ENCODE assay signal across 25 cellular contexts in the genomic region with DNA sequence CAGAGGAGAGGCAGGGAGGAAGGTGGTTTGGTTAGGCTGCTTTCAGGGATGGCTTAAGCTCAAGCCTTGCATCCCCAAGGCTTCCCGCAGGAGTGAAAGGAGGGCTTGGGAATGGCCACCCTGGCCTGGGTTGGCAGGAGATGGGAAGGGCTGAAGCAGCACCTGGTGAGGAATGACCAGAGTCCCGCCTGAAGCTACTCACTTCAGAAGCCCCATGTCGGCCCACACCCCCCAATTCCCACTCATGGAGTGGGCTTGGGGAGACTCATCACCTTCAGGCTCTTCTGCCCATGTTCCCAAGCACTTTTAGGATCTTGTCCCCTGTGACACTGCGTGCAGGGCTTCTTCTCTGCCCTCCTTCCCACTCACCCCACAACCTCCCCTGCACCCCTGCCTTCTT. TPM values are rescaled to one million over a fixed set of nuclear protein-coding genes. Genes with fewer than 3 reads are reported as not detected.
DNase-seq lines count a peak whose midpoint lies in the region; ATAC-seq, FAIRE-seq and TF ChIP-seq lines count a peak whose summit lies in the region.
"Had no signal": no experiment of that assay in that cellular context is flagged by ENCODE, and none has a peak within 500 bp of the region (broad histone marks: within the 10 kb centered on the region; RNA-seq: fewer than 3 reads in every experiment).

No MANE protein-coding gene starts in this region.

- no peak for FAIRE-seq in HTR-8/SVneo (lab: Jason Lieb, UNC)
- FAIRE-seq: A549, D721Med, GM12878, H54 had no signal

- H3K4me1 ChIP-seq in neural progenitor cell: no peaks in the 10 kb centered on the region
- H3K4me1 ChIP-seq: BE2C, HAP-1 had no signal

- DNase-seq in activated CD8-positive, alpha-beta memory T cell treated with anti-CD3 and anti-CD28 coated beads for 24 hours: peak; percentile 43
- DNase-seq in activated CD8-positive, alpha-beta memory T cell treated with anti-CD3 and anti-CD28 coated beads, Interleukin-2, amount 10 ng/mL, durations not matched to agents 7 days and 5 days: no peak
- DNase-seq in islet precursor cell (peak; percentile 38), type B pancreatic cell (ENCODE audit: extremely low spot score, unreplicated experiment) (peak; percentile 57), HTR-8/SVneo (ENCODE audit: insufficient read length, low spot score) (no peak), neural progenitor cell (ENCODE audit: low spot score) (no peak)
- DNase-seq: 8988T; ACHN; AML-193; BE2C; CD4-positive, alpha-beta T cell; CD8-positive, alpha-beta memory T cell; DMS 273 treated with DMSO at 0.1 percent for 48 hours; DMS79; EL; GDM1; GOT3; HFFc6 had no signal

- no peak overlapping the region for H2AFZ ChIP-seq in neural progenitor cell (replicated peaks)

- H3K4me2 ChIP-seq in neural progenitor cell: no peak overlapping the region
- H3K4me2 ChIP-seq: A549; BLaER1 treated with 17β-estradiol and CSF1 and Interleukin-3, amounts not matched to agents 10 nM and 100 nM had no signal

- H3K4me1 Mint-ChIP-seq in activated CD8-positive, alpha-beta memory T cell treated with anti-CD3 and anti-CD28 coated beads, Interleukin-2, amount 10 ng/mL, durations not matched to agents 7 days and 5 days: peaks cover 10% of the 10 kb centered on the region
- H3K4me1 Mint-ChIP-seq in type B pancreatic cell (ENCODE audit: unreplicated experiment) (peaks cover 4% of the 10 kb centered on the region), neural progenitor cell (peaks cover 14% of the 10 kb centered on the region)

- H3K27me3 Mint-ChIP-seq in activated CD8-positive, alpha-beta memory T cell treated with anti-CD3 and anti-CD28 coated beads, Interleukin-2, amount 10 ng/mL, durations not matched to agents 7 days and 5 days: peaks cover 39% of the 10 kb centered on the region
- H3K27me3 Mint-ChIP-seq in type B pancreatic cell: peaks cover 37% of the 10 kb centered on the region
- peaks cover 8% of the 10 kb centered on the region for H3K27me3 Mint-ChIP-seq in neural progenitor cell (ENCODE audit: insufficient read depth, low read depth)

- H3K9ac ChIP-seq in neural progenitor cell: no peak overlapping the region
- H3K9ac ChIP-seq: BLaER1 treated with 17β-estradiol and CSF1 and Interleukin-3, amounts not matched to agents 10 nM and 100 nM had no signal

- H3K36me3 ChIP-seq in neural progenitor cell: no peaks in the 10 kb centered on the region
- H3K36me3 ChIP-seq: BE2C; BLaER1 treated with 17β-estradiol and CSF1 and Interleukin-3, amounts not matched to agents 10 nM and 100 nM; HAP-1 had no signal

- H3F3A ChIP-seq in neural progenitor cell (ENCODE audit: low read depth): no peaks in the 10 kb centered on the region

- peaks cover 12% of the 10 kb centered on the region for H3K27me3 ChIP-seq in neural progenitor cell
- H3K27me3 ChIP-seq: BE2C; BLaER1 treated with 17β-estradiol and CSF1 and Interleukin-3, amounts not matched to agents 10 nM and 100 nM had no signal

- H4K20me1 ChIP-seq in neural progenitor cell (ENCODE audit: low read depth): no peaks in the 10 kb centered on the region
- H4K20me1 ChIP-seq: BLaER1 treated with 17β-estradiol and CSF1 and Interleukin-3, amounts not matched to agents 10 nM and 100 nM had no signal

- H3K36me3 Mint-ChIP-seq in activated CD8-positive, alpha-beta memory T cell treated with anti-CD3 and anti-CD28 coated beads, Interleukin-2, amount 10 ng/mL, durations not matched to agents 7 days and 5 days: no peaks in the 10 kb centered on the region
- H3K36me3 Mint-ChIP-seq in type B pancreatic cell: no peaks in the 10 kb centered on the region
- H3K36me3 Mint-ChIP-seq in neural progenitor cell: no peaks in the 10 kb centered on the region
- H3K36me3 Mint-ChIP-seq: CD14-positive monocyte; CD8-positive, alpha-beta memory T cell had no signal

- no peak overlapping the region for H3K4me3 ChIP-seq in neural progenitor cell
- H3K4me3 ChIP-seq: A549; BLaER1 treated with 17β-estradiol and CSF1 and Interleukin-3, amounts not matched to agents 10 nM and 100 nM; GM12878; HAP-1 had no signal

- H3K27ac Mint-ChIP-seq in activated CD8-positive, alpha-beta memory T cell treated with anti-CD3 and anti-CD28 coated beads, Interleukin-2, amount 10 ng/mL, durations not matched to agents 7 days and 5 days: no peak overlapping the region
- H3K27ac Mint-ChIP-seq in type B pancreatic cell: no peak overlapping the region
- H3K27ac Mint-ChIP-seq in neural progenitor cell: no peak overlapping the region
- H3K27ac Mint-ChIP-seq: CD4-positive, alpha-beta T cell; HFFc6 had no signal

- no peak overlapping the region for H3K27ac ChIP-seq in neural progenitor cell
- H3K27ac ChIP-seq: A549; BLaER1 treated with 17β-estradiol and CSF1 and Interleukin-3, amounts not matched to agents 10 nM and 100 nM had no signal

- no peak overlapping the region for H3K4me3 Mint-ChIP-seq in activated CD8-positive, alpha-beta memory T cell treated with anti-CD3 and anti-CD28 coated beads, Interleukin-2, amount 10 ng/mL, durations not matched to agents 7 days and 5 days
- no peak overlapping the region for H3K4me3 Mint-ChIP-seq in type B pancreatic cell
- no peak overlapping the region for H3K4me3 Mint-ChIP-seq in neural progenitor cell
- H3K4me3 Mint-ChIP-seq: CD14-positive monocyte; CD4-positive, alpha-beta T cell; CD8-positive, alpha-beta memory T cell; HFFc6 had no signal

- CTCF ChIA-PET in activated CD8-positive, alpha-beta memory T cell treated with anti-CD3 and anti-CD28 coated beads, Interleukin-2, amount 10 ng/mL, durations not matched to agents 7 days and 5 days (lab: Charles Lee): interaction anchor here (1.3 to 11.2 kb wide), 2 partner anchors 91 to 277 kb away, joined by 3 to 238 read pairs; no protein-coding TSS in a partner anchor

- H3K9me3 Mint-ChIP-seq in activated CD8-positive, alpha-beta memory T cell treated with anti-CD3 and anti-CD28 coated beads, Interleukin-2, amount 10 ng/mL, durations not matched to agents 7 days and 5 days (ENCODE audit: low read depth): no peaks in the 10 kb centered on the region
- H3K9me3 Mint-ChIP-seq in type B pancreatic cell (no peaks in the 10 kb centered on the region), neural progenitor cell (peaks cover 2% of the 10 kb centered on the region)
- H3K9me3 Mint-ChIP-seq: CD14-positive monocyte; CD4-positive, alpha-beta T cell; CD8-positive, alpha-beta memory T cell; HFFc6 had no signal

- no peak for TF ChIP-seq CTCF in type B pancreatic cell (conservative IDR thresholded peaks at IDR 0.05)
- no peak for TF ChIP-seq CTCF in neural progenitor cell (IDR thresholded peaks at IDR 0.05)

- H3K79me2 ChIP-seq in neural progenitor cell (ENCODE audit: low read depth): no peaks in the 10 kb centered on the region

- no peak for ATAC-seq in activated CD8-positive, alpha-beta memory T cell treated with anti-CD3 and anti-CD28 coated beads, Interleukin-2, amount 10 ng/mL, durations not matched to agents 7 days and 5 days
- ATAC-seq: A549, GM12878 had no signal

- no peaks in the 10 kb centered on the region for H3K9me3 ChIP-seq in neural progenitor cell (ENCODE audit: low read depth)
- H3K9me3 ChIP-seq: A549; BE2C; BLaER1 treated with 17β-estradiol and CSF1 and Interleukin-3, amounts not matched to agents 10 nM and 100 nM; HAP-1 had no signal

RNA-seq across cellular contexts. Expression of a gene that starts 16.4 kb away (rescaled TPM):
- total RNA-seq in activated CD8-positive, alpha-beta memory T cell treated with anti-CD3 and anti-CD28 coated beads, Interleukin-2, amount 10 ng/mL, durations not matched to agents 7 days and 5 days: not detected
- not detected in 2 replicates for total RNA-seq in type B pancreatic cell (ENCODE audit: low replicate concordance)
- total RNA-seq in neural progenitor cell (ENCODE audit: low replicate concordance): 0.71 and 1.9 TPM in 2 replicates
- total RNA-seq: CD4-positive, alpha-beta T cell; CD8-positive, alpha-beta memory T cell; GM12878; HFFc6 had no signal

RNA-seq across cellular contexts. Expression of a gene that starts 19.9 kb away (rescaled TPM):
- total RNA-seq in activated CD8-positive, alpha-beta memory T cell treated with anti-CD3 and anti-CD28 coated beads, Interleukin-2, amount 10 ng/mL, durations not matched to agents 7 days and 5 days: not detected
- total RNA-seq in type B pancreatic cell (ENCODE audit: low replicate concordance): not detected in 2 replicates
- total RNA-seq in neural progenitor cell (ENCODE audit: low replicate concordance): not detected in 2 replicates
- total RNA-seq: CD4-positive, alpha-beta T cell; CD8-positive, alpha-beta memory T cell; GM12878; HFFc6 had no signal

RNA-seq across cellular contexts. Expression of a gene that starts 35.9 kb away (rescaled TPM):
- not detected for total RNA-seq in activated CD8-positive, alpha-beta memory T cell treated with anti-CD3 and anti-CD28 coated beads, Interleukin-2, amount 10 ng/mL, durations not matched to agents 7 days and 5 days
- total RNA-seq in type B pancreatic cell (ENCODE audit: low replicate concordance) (not detected in 2 replicates), neural progenitor cell (ENCODE audit: low replicate concordance) (not detected in 2 replicates)
- total RNA-seq: CD4-positive, alpha-beta T cell; CD8-positive, alpha-beta memory T cell; GM12878; HFFc6 had no signal

Comparison
In these comparisons a context has a peak if more than half of its experiments do, and no peak if none do; other contexts are left out.
1. DNase-seq: peak in activated CD8-positive, alpha-beta memory T cell treated with anti-CD3 and anti-CD28 coated beads for 24 hours (single experiment), islet precursor cell (single experiment) and type B pancreatic cell (single experiment); none in activated CD8-positive, alpha-beta memory T cell treated with anti-CD3 and anti-CD28 coated beads, Interleukin-2, amount 10 ng/mL, durations not matched to agents 7 days and 5 days (single experiment), HTR-8/SVneo (single experiment) and neural progenitor cell (single experiment).